Comparison of ENCODE assay signal across 1 cellular context in genomic region chr6:42562788-42563187, GRCh38.
TF ChIP-seq lines count a peak whose summit lies in the region.

No MANE protein-coding gene starts in this region.

TF ChIP-seq in GM12878, 131 proteins besides CTCF, POLR2A, EP300 and RAD21 (continued from another document):
- TF ChIP-seq, protein P1, sequence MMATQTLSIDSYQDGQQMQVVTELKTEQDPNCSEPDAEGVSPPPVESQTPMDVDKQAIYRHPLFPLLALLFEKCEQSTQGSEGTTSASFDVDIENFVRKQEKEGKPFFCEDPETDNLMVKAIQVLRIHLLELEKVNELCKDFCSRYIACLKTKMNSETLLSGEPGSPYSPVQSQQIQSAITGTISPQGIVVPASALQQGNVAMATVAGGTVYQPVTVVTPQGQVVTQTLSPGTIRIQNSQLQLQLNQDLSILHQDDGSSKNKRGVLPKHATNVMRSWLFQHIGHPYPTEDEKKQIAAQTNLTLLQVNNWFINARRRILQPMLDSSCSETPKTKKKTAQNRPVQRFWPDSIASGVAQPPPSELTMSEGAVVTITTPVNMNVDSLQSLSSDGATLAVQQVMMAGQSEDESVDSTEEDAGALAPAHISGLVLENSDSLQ (IDR thresholded peaks at IDR 0.05), result peak; percentile 49; the same call in 1 of the 2 replicates
TF ChIP-seq in GM12878: peak in this region for 1.
